Comparison of ENCODE assay signal across 8 cellular contexts in the genomic region with DNA sequence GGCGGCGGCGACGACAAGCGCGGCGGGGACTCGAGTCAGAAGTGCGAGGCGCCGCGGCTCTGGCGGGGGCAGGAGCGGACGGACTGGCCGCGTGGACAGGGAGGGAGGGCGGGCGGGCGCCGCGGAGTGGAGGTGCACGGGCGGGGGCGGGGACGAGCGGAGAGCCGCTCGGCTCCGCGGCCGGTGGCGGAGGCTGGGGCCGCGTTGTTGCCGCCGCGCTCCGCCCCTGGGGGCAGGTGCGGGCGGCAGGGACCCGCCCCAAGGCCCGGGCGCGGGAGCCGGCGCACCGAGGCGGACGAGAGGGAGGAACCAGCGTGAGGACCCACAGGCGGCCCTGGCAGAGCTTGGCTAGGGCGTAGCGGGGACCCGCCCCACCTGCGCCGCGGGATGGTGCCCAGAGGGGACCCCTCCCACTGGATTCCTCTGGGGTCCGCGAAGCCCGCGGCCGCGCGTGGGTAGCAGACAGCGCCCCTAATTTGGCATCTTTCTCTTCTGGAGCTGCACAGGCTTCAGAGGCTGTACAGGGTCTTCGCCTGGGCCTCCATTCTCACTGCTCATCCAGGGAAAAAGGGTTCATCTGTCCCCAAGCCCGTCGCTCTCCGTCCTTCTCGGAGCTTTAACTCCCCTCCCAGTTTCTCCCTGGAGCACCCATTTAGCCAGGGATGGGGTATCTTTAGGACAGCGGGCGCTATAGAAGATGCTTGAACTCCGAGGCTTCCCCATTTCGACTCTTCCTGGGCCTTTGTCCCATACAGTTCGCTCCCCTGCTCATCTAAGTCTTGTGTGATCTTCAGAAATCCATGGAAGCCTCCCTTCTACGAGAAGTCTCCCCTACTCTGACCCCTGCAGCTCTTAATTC. TPM values are rescaled to one million over a fixed set of nuclear protein-coding genes. Genes with fewer than 3 reads are reported as not detected.
DNase-seq lines count a peak whose midpoint lies in the region; ATAC-seq, FAIRE-seq and TF ChIP-seq lines count a peak whose summit lies in the region.

A gene (minus strand): TSS at position 45 of the 859 bp plus-strand sequence.

- peak within 1 kb of the TSS; percentile 72 for H3K4me3 Mint-ChIP-seq in osteocyte (ENCODE audit: unreplicated experiment)

- TF ChIP-seq CTCF in osteocyte (IDR thresholded peaks at IDR 0.05), result no peak

- no peak for ATAC-seq in GM19452 (IDR thresholded peaks at IDR 0.05; ENCODE audit: unreplicated experiment)

- no peaks in the 10 kb centered on the region for H3K36me3 Mint-ChIP-seq in osteocyte (ENCODE audit: unreplicated experiment)

- DNase-seq in NCI-H82 (lab: John Stamatoyannopoulos, UW) (peak; percentile 34), NCI-H82 treated with DMSO at 0.1 percent for 48 hours (lab: John Stamatoyannopoulos, UW; ENCODE audit: unreplicated experiment) (no peak), HuH-7.5 (ENCODE audit: low spot score) (peak; percentile 28), frontal cortex (ENCODE audit: low spot score in 2 of 2) (peak; percentile 53 to 62), osteocyte (ENCODE audit: extremely low spot score, unreplicated experiment) (no peak), OCI-M1 (lab: John Stamatoyannopoulos, UW) (no peak)
- peak; percentile 30 for DNase-seq in activated CD8-positive, alpha-beta memory T cell treated with anti-CD3 and anti-CD28 coated beads, Interleukin-2, amount 50 U/mL, for 4 hours

- H3K4me1 Mint-ChIP-seq in osteocyte (ENCODE audit: unreplicated experiment), result peaks cover 13% of the 10 kb centered on the region

- H3K27me3 Mint-ChIP-seq in osteocyte (ENCODE audit: unreplicated experiment), result peaks cover 75% of the 10 kb centered on the region

- no peaks in the 10 kb centered on the region for H3K9me3 Mint-ChIP-seq in osteocyte (ENCODE audit: unreplicated experiment)

- H3K27ac Mint-ChIP-seq in osteocyte (ENCODE audit: unreplicated experiment), result no peak within 1 kb of the TSS

- no peak for FAIRE-seq in frontal cortex (lab: Jason Lieb, UNC)

RNA-seq across cellular contexts. Expression of the gene that starts here (rescaled TPM):
- 16.3 TPM for total RNA-seq in frontal cortex
- not detected in 2 replicates for total RNA-seq in osteocyte

Comparison
In these comparisons a context has a peak if more than half of its experiments do, and no peak if none do; other contexts are left out.
1. RNA of the gene that starts here (total RNA-seq): 16.3 TPM in frontal cortex (single experiment); not detected in osteocyte; every median in the first group is over 10 times any median in the second.
2. DNase-seq: peak in NCI-H82 (single experiment), HuH-7.5 (single experiment), activated CD8-positive, alpha-beta memory T cell treated with anti-CD3 and anti-CD28 coated beads, Interleukin-2, amount 50 U/mL, for 4 hours (single experiment) and frontal cortex (2 of 2); none in NCI-H82 treated with DMSO at 0.1 percent for 48 hours (single experiment), osteocyte (single experiment) and OCI-M1 (single experiment).